ENCODE assay signal across 28 cellular contexts in genomic region chr7:127419196-127419595, GRCh38.
"Had no signal": no experiment of that assay in that cellular context is flagged by ENCODE, and none has a peak within 500 bp of the region (broad histone marks: within the 10 kb centered on the region; RNA-seq: fewer than 3 reads in every experiment).

No MANE protein-coding gene starts in this region.

- H3K4me3 ChIP-seq: adrenal gland, body of pancreas, colonic mucosa, esophagus squamous epithelium, gastroesophageal sphincter had no signal

- H3K4me1 ChIP-seq: adrenal gland, body of pancreas, colonic mucosa, esophagus squamous epithelium, gastroesophageal sphincter had no signal

- H3K9me3 ChIP-seq: adrenal gland, body of pancreas, colonic mucosa, esophagus squamous epithelium, gastroesophageal sphincter had no signal

- DNase-seq: activated CD4-positive, alpha-beta T cell treated with anti-CD3 and anti-CD28 coated beads for 1 hour; activated CD4-positive, alpha-beta T cell treated with anti-CD3 and anti-CD28 coated beads for 4 hours; activated CD4-positive, alpha-beta T cell treated with anti-CD3 and anti-CD28 coated beads, Interleukin-2, amount 10 ng/mL, durations not matched to agents 7 days and 5 days; activated CD4-positive, alpha-beta T cell treated with anti-CD3 and anti-CD28 coated beads, Interleukin-2, amount 50 U/mL, for 4 hours; activated CD8-positive, alpha-beta memory T cell treated with anti-CD3 and anti-CD28 coated beads for 24 hours; activated CD8-positive, alpha-beta T cell treated with anti-CD3 and anti-CD28 coated beads for 36 hours; activated effector memory CD4-positive, alpha-beta T cell treated with Interleukin-2 at 50 U/mL for 16 hours; activated gamma-delta T cell treated with Interleukin-2 at 50 U/mL for 16 hours; activated naive CD4-positive, alpha-beta T cell treated with anti-CD3 and anti-CD28 coated beads for 36 hours; activated naive CD8-positive, alpha-beta T cell treated with anti-CD3 and anti-CD28 coated beads for 36 hours; activated naive CD8-positive, alpha-beta T cell treated with anti-CD3 and anti-CD28 coated beads, Interleukin-2, amount 50 U/mL, for 24 hours; activated T-cell treated with anti-CD3 and anti-CD28 coated beads, Interleukin-2, amount 50 U/mL, for 4 hours; adrenal gland; amygdala; aorta; body of pancreas; caudate nucleus; cerebellar nuclear complex; colonic mucosa; effector CD4-positive, alpha-beta T cell; effector memory CD8-positive, alpha-beta T cell; esophagus squamous epithelium; foreskin melanocyte; T-helper 2 cell had no signal

- ATAC-seq: activated CD8-positive, alpha-beta T cell treated with anti-CD3 and anti-CD28 coated beads for 36 hours; activated naive CD8-positive, alpha-beta T cell treated with anti-CD3 and anti-CD28 coated beads, Interleukin-2, amount 50 U/mL, for 24 hours; activated T-cell treated with anti-CD3 and anti-CD28 coated beads, Interleukin-2, amount 50 U/mL, for 4 hours; activated T-helper 17 cell treated with anti-CD3 and anti-CD28 coated beads, Interleukin-2, amount 50 U/mL, for 72 hours; body of pancreas; effector memory CD8-positive, alpha-beta T cell; gastroesophageal sphincter; WTC11 had no signal

- H3K27ac ChIP-seq: adrenal gland, body of pancreas, colonic mucosa, esophagus squamous epithelium, gastroesophageal sphincter, VCaP had no signal

- H3K36me3 ChIP-seq: adrenal gland, colonic mucosa, esophagus squamous epithelium, gastroesophageal sphincter had no signal

- H3K27me3 ChIP-seq: body of pancreas, colonic mucosa, esophagus squamous epithelium, gastroesophageal sphincter had no signal
